ENCODE assay signal across 13 cellular contexts in genomic region chr18:3059272-3059671, GRCh38. TPM values are rescaled to one million over a fixed set of nuclear protein-coding genes. Genes with fewer than 3 reads are reported as not detected.
A peak's percentile ranks its signal among the peaks of the same experiment; 100 is the strongest.
DNase-seq lines count a peak whose midpoint lies in the region; ATAC-seq, FAIRE-seq and TF ChIP-seq lines count a peak whose summit lies in the region.
"Had no signal": no experiment of that assay in that cellular context is flagged by ENCODE, and none has a peak within 500 bp of the region (broad histone marks: within the 10 kb centered on the region; RNA-seq: fewer than 3 reads in every experiment).

No MANE protein-coding gene starts in this region.

- H3K4me3 ChIP-seq in CD4-positive, CD25-positive, alpha-beta regulatory T cell (ENCODE audit: low read depth, low read length) = peak overlapping the region; percentile 65
- H3K4me3 ChIP-seq: coronary artery had no signal

- H3K9me3 ChIP-seq in CD4-positive, CD25-positive, alpha-beta regulatory T cell (ENCODE audit: control insufficient read depth in 2 of 2, low read length in 2 of 2) = no peaks in the 10 kb centered on the region
- H3K9me3 ChIP-seq in KOPT-K1 (ENCODE audit: insufficient read depth, low read length, poor library complexity, severe bottlenecking) = no peaks in the 10 kb centered on the region

- peak overlapping the region in 1 of 4 donors; percentile 22 for H3K4me3 Mint-ChIP-seq in CD4-positive, CD25-positive, alpha-beta regulatory T cell
- H3K4me3 Mint-ChIP-seq in natural killer cell = peak overlapping the region; percentile 70
- H3K4me3 Mint-ChIP-seq in MCF 10A (ENCODE audit: unreplicated experiment) = no peak overlapping the region

- TF ChIP-seq CTCF in natural killer cell (IDR thresholded peaks at IDR 0.05) (no peak), MCF 10A (IDR thresholded peaks at IDR 0.05; ENCODE audit: unreplicated experiment) (no peak)

- intact Hi-C loops in natural killer cell (cut with micrococcal nuclease) = loop anchor here (2.0 kb wide), 1 partner anchor 70 kb away; no protein-coding TSS in a partner anchor
- intact Hi-C loops in MCF 10A (cut with micrococcal nuclease) = no loop called here

- peaks cover 0 to 2% (median 0%) of the 10 kb centered on the region in 7 donors for H3K9me3 Mint-ChIP-seq in CD4-positive, CD25-positive, alpha-beta regulatory T cell
- no peaks in the 10 kb centered on the region for H3K9me3 Mint-ChIP-seq in natural killer cell
- peaks cover 4% of the 10 kb centered on the region for H3K9me3 Mint-ChIP-seq in MCF 10A (ENCODE audit: unreplicated experiment)

- no peaks in the 10 kb centered on the region for H3K27me3 ChIP-seq in CD4-positive, CD25-positive, alpha-beta regulatory T cell (ENCODE audit: control insufficient read depth, insufficient read depth, low read length)

- H3K36me3 Mint-ChIP-seq in CD4-positive, CD25-positive, alpha-beta regulatory T cell = no peaks in the 10 kb centered on the region
- no peaks in the 10 kb centered on the region for H3K36me3 Mint-ChIP-seq in natural killer cell
- peaks cover 4% of the 10 kb centered on the region for H3K36me3 Mint-ChIP-seq in MCF 10A (ENCODE audit: insufficient read depth, unreplicated experiment)

- H3K27me3 Mint-ChIP-seq in CD4-positive, CD25-positive, alpha-beta regulatory T cell = peaks cover under 1% of the 10 kb centered on the region
- H3K27me3 Mint-ChIP-seq in natural killer cell (ENCODE audit: low read depth in 2 of 2) = no peaks in the 10 kb centered on the region
- H3K27me3 Mint-ChIP-seq in MCF 10A (ENCODE audit: insufficient read depth, unreplicated experiment) = no peaks in the 10 kb centered on the region

- CTCF ChIA-PET in MCF 10A (lab: Yijun Ruan, JAX) = interaction anchor here (1.2 to 1.3 kb wide), 2 partner anchors 46 to 111 kb away, joined by 3 to 5 read pairs; no protein-coding TSS in a partner anchor

- ATAC-seq in CD4-positive, CD25-positive, alpha-beta regulatory T cell (ENCODE audit: low read depth in 2 of 2) = no peak
- ATAC-seq in natural killer cell (peak; percentile 37 to 59 (median 46)), GM19455 (IDR thresholded peaks at IDR 0.05; ENCODE audit: unreplicated experiment) (no peak)

- peaks cover 56% of the 10 kb centered on the region for H3K4me1 ChIP-seq in CD4-positive, CD25-positive, alpha-beta regulatory T cell (ENCODE audit: control insufficient read depth, insufficient read depth, low read length, poor library complexity, severe bottlenecking)

- DNase-seq in CD4-positive, CD25-positive, alpha-beta regulatory T cell = peak in 1 of 3 donors; percentile 67
- DNase-seq in natural killer cell (no peak), MCF 10A (ENCODE audit: unreplicated experiment) (no peak), UCSD-AML1 (lab: John Stamatoyannopoulos, UW; ENCODE audit: unreplicated experiment) (no peak)
- no peak for DNase-seq in stimulated activated CD4-positive, alpha-beta T cell treated with anti-CD3 and anti-CD28 coated beads, Interleukin-2, amount 100 ng/mL, for 24 hours
- DNase-seq: HCEC 1CT, NCI-H2029 treated with DMSO at 0.1 percent for 48 hours, NCI-H82 had no signal

- H3K4me1 Mint-ChIP-seq in CD4-positive, CD25-positive, alpha-beta regulatory T cell = peaks cover 35 to 64% (median 42%) of the 10 kb centered on the region in 4 donors
- H3K4me1 Mint-ChIP-seq in natural killer cell (peaks cover 62 to 64% of the 10 kb centered on the region in 2 donors), MCF 10A (ENCODE audit: insufficient read depth, unreplicated experiment) (peaks cover 6% of the 10 kb centered on the region)

- FAIRE-seq in colon (lab: Jason Lieb, UNC) = peak; percentile 14

- H3K27ac ChIP-seq in CD4-positive, CD25-positive, alpha-beta regulatory T cell (ENCODE audit: insufficient read depth, low read length, poor library complexity, severe bottlenecking) = peak overlapping the region; percentile 93
- peak overlapping the region; percentile 79 for H3K27ac ChIP-seq in KOPT-K1 (ENCODE audit: low read depth, low read length, poor library complexity, severe bottlenecking)
- H3K27ac ChIP-seq: C4-2B had no signal

- no peaks in the 10 kb centered on the region for H3K36me3 ChIP-seq in CD4-positive, CD25-positive, alpha-beta regulatory T cell (ENCODE audit: control insufficient read depth, insufficient read depth, low read length)
- H3K36me3 ChIP-seq in KOPT-K1 (ENCODE audit: insufficient read depth, low read length) = no peaks in the 10 kb centered on the region

- peak overlapping the region in 2 of 3 donors; percentile 64 to 84 for H3K27ac Mint-ChIP-seq in CD4-positive, CD25-positive, alpha-beta regulatory T cell
- H3K27ac Mint-ChIP-seq in natural killer cell (peak overlapping the region; percentile 87 to 99), MCF 10A (ENCODE audit: low read depth, unreplicated experiment) (no peak overlapping the region)

- no TSS peak for BruUV-seq in MCF 10A (replicated peaks; lab: Mats Ljungman, UMichigan)

- POLR2A ChIA-PET in MCF 10A (lab: Yijun Ruan, JAX) = no interaction called here

RNA-seq across cellular contexts. Expression of gene LPIN2, which starts 46.3 kb away (rescaled TPM):
- 61.2 TPM for total RNA-seq in CD4-positive, CD25-positive, alpha-beta regulatory T cell
- polyA plus RNA-seq in CD4-positive, CD25-positive, alpha-beta regulatory T cell = 10 to 100 TPM; 39.3 to 52.7 (median 44.8) TPM
- 10 to 100 TPM; 32.9 to 58.8 (median 57.1) TPM for total RNA-seq in natural killer cell
- total RNA-seq in MCF 10A (2022) = 13.1 and 15.9 TPM in 2 replicates

Comparison
In these comparisons a context has a peak if more than half of its experiments do, and no peak if none do; other contexts are left out.
1. ATAC-seq: peak in natural killer cell (3 of 3); none in CD4-positive, CD25-positive, alpha-beta regulatory T cell (0 of 2) and GM19455 (single experiment).